17 cellular contexts compared by ENCODE assay signal in the genomic region with DNA sequence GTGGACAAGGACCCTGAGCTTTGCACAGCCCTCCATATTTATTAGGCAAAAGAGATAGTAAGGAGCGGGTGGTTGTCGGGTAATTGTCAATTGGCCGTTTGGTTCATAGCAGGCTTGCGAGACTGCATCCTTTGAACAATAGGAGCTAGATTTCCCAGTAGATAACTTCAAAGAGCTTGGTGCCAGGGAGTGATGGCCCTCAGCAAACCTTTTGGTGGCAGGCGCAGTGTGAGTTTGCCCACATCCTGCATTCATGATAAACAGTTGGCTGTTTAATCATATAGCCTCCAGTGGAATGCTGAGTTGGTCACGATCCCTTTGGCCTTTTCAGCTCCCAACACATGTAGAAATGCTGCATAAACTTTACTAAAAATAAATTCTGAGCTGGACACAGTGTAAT.
DNase-seq lines count a peak whose midpoint lies in the region; ATAC-seq and TF ChIP-seq lines count a peak whose summit lies in the region.
"Had no signal": no experiment of that assay in that cellular context is flagged by ENCODE, and none has a peak within 500 bp of the region (broad histone marks: within the 10 kb centered on the region; RNA-seq: fewer than 3 reads in every experiment).

No MANE protein-coding gene starts in this region.

- H3K9me3 ChIP-seq in DND-41 (ENCODE audit: insufficient read depth, low read length, severe bottlenecking) (no peaks in the 10 kb centered on the region), trophoblast cell (ENCODE audit: insufficient read depth, low read depth, low read length) (no peaks in the 10 kb centered on the region)

- no peak overlapping the region for H3K23ac ChIP-seq in trophoblast cell (ENCODE audit: low read length)

- H3K4me1 ChIP-seq in DND-41 (ENCODE audit: insufficient read depth, low read length): no peaks in the 10 kb centered on the region
- peaks cover 2 to 4% of the 10 kb centered on the region in 2 experiments for H3K4me1 ChIP-seq in trophoblast cell (ENCODE audit: control insufficient read depth in 1 of 2, insufficient read depth in 2 of 2, low read length in 2 of 2)
- H3K4me1 ChIP-seq: BLaER1 treated with 17β-estradiol and CSF1 and Interleukin-3, amounts not matched to agents 10 nM and 100 nM had no signal

- no peak overlapping the region for H3K18ac ChIP-seq in trophoblast cell (ENCODE audit: low read length)

- no peak overlapping the region for H3K4me3 ChIP-seq in DND-41 (ENCODE audit: low read depth in 1 of 2, low read length in 2 of 2)
- H3K4me3 ChIP-seq in Jurkat, Clone E6-1 (ENCODE audit: low read length): no peak overlapping the region
- H3K4me3 ChIP-seq in trophoblast cell (ENCODE audit: low read depth, low read length): no peak overlapping the region
- H3K4me3 ChIP-seq: BLaER1 treated with 17β-estradiol and CSF1 and Interleukin-3, amounts not matched to agents 10 nM and 100 nM; K562 had no signal

- no peak overlapping the region for H2AFZ ChIP-seq in DND-41 (ENCODE audit: low read depth, low read length)
- no peak overlapping the region for H2AFZ ChIP-seq in trophoblast cell (ENCODE audit: insufficient read depth, low read length, poor library complexity)

- H4K8ac ChIP-seq in trophoblast cell (ENCODE audit: low read depth, low read length): no peak overlapping the region

- no peak overlapping the region for H4K91ac ChIP-seq in trophoblast cell (ENCODE audit: low read depth, low read length)

- no peak overlapping the region for H3K14ac ChIP-seq in trophoblast cell (ENCODE audit: low read length)

- H4K12ac ChIP-seq in trophoblast cell (ENCODE audit: low read depth, low read length): no peak overlapping the region

- peak overlapping the region; percentile 27 for H2BK5ac ChIP-seq in trophoblast cell (ENCODE audit: low read depth, low read length, poor library complexity)

- DNase-seq in DND-41 (peak; percentile 29), SK-MEL-5 (ENCODE audit: low read depth, low spot score) (peak; percentile 19), trophoblast cell (no peak), EL (no peak), OCI-M1 (lab: John Stamatoyannopoulos, UW) (no peak), T-helper 9 cell (no peak)
- peak; percentile 85 for DNase-seq in Jurkat, Clone E6-1 (ENCODE audit: low read depth, low spot score)
- DNase-seq: 8988T; Calu3; CD8-positive, alpha-beta T cell; DMS79 treated with DMSO at 0.1 percent for 48 hours; GDM1; GOT3; H9 had no signal

- no peak for TF ChIP-seq CTCF in DND-41 (IDR thresholded peaks at IDR 0.05; ENCODE audit: borderline replicate concordance, extremely low read depth, low read length, poor library complexity, severe bottlenecking)

- no peaks in the 10 kb centered on the region for H3K27me3 ChIP-seq in DND-41 (ENCODE audit: insufficient read depth, low read length, poor library complexity)
- H3K27me3 ChIP-seq in trophoblast cell (ENCODE audit: insufficient read depth, low read length): no peaks in the 10 kb centered on the region
- H3K27me3 ChIP-seq: BLaER1 treated with 17β-estradiol and CSF1 and Interleukin-3, amounts not matched to agents 10 nM and 100 nM had no signal

- H3K4me2 ChIP-seq in DND-41 (ENCODE audit: insufficient read depth, low read length) (no peak overlapping the region), trophoblast cell (ENCODE audit: low read length) (no peak overlapping the region)
- H3K4me2 ChIP-seq: BLaER1 treated with 17β-estradiol and CSF1 and Interleukin-3, amounts not matched to agents 10 nM and 100 nM had no signal

- peaks cover 8% of the 10 kb centered on the region for H3K79me1 ChIP-seq in trophoblast cell (ENCODE audit: low read length)

- H3K9ac ChIP-seq in DND-41 (ENCODE audit: low read depth, low read length): no peak overlapping the region
- H3K9ac ChIP-seq in trophoblast cell (ENCODE audit: low read length): no peak overlapping the region
- H3K9ac ChIP-seq: BLaER1 treated with 17β-estradiol and CSF1 and Interleukin-3, amounts not matched to agents 10 nM and 100 nM had no signal

- H3K36me3 ChIP-seq in DND-41 (ENCODE audit: insufficient read depth, low read length) (no peaks in the 10 kb centered on the region), trophoblast cell (ENCODE audit: control insufficient read depth in 1 of 2, insufficient read depth in 2 of 2, low read length in 2 of 2) (no peaks in the 10 kb centered on the region)
- H3K36me3 ChIP-seq: BLaER1 treated with 17β-estradiol and CSF1 and Interleukin-3, amounts not matched to agents 10 nM and 100 nM had no signal

- H2AK5ac ChIP-seq in trophoblast cell (ENCODE audit: low read length): peak overlapping the region; percentile 45

- peak overlapping the region; percentile 79 for H2BK12ac ChIP-seq in trophoblast cell (ENCODE audit: low read length)

- no peak overlapping the region for H2BK120ac ChIP-seq in trophoblast cell (ENCODE audit: insufficient read depth, low read length, poor library complexity)

- H4K20me1 ChIP-seq in DND-41 (ENCODE audit: insufficient read depth, low read length): no peaks in the 10 kb centered on the region
- H4K20me1 ChIP-seq: BLaER1 treated with 17β-estradiol and CSF1 and Interleukin-3, amounts not matched to agents 10 nM and 100 nM had no signal

- ATAC-seq in DND-41 (ENCODE audit: insufficient read depth, low read depth) (peak; percentile 57), HG03095 (IDR thresholded peaks at IDR 0.05; ENCODE audit: unreplicated experiment) (no peak)
- ATAC-seq: CD8-positive, alpha-beta T cell; K562 had no signal

- H3K4ac ChIP-seq in trophoblast cell (ENCODE audit: low read depth, low read length): no peak overlapping the region

- in situ Hi-C loops in SK-MEL-5 (cut with HindIII; ENCODE audit: low pct_unique_long_range_greater_than_20kb, low sequenced_read_pairs): no loop called here

- no CpG with 5 or more reads among the region's 6 CpGs for WGBS in trophoblast cell (ENCODE audit: extremely low coverage, insufficient coverage, insufficient read length)

- no peak overlapping the region for H3K27ac ChIP-seq in DND-41 (ENCODE audit: low read length)
- no peak overlapping the region for H3K27ac ChIP-seq in trophoblast cell (ENCODE audit: low read depth, low read length)
- H3K27ac ChIP-seq: BLaER1 treated with 17β-estradiol and CSF1 and Interleukin-3, amounts not matched to agents 10 nM and 100 nM had no signal

- no peaks in the 10 kb centered on the region for H3K79me2 ChIP-seq in DND-41 (ENCODE audit: insufficient read depth, low read length)
- H3K79me2 ChIP-seq in trophoblast cell (ENCODE audit: control insufficient read depth, insufficient read depth, low read length, poor library complexity): peaks cover 2% of the 10 kb centered on the region

Comparison
In these comparisons a context has a peak if more than half of its experiments do, and no peak if none do; other contexts are left out.
1. DNase-seq: peak in DND-41 (single experiment), Jurkat, Clone E6-1 (single experiment) and SK-MEL-5 (single experiment); none in trophoblast cell (0 of 2), EL (single experiment), OCI-M1 (single experiment) and T-helper 9 cell (single experiment).